Comparison of ENCODE assay signal across 1 cellular context in the genomic region with DNA sequence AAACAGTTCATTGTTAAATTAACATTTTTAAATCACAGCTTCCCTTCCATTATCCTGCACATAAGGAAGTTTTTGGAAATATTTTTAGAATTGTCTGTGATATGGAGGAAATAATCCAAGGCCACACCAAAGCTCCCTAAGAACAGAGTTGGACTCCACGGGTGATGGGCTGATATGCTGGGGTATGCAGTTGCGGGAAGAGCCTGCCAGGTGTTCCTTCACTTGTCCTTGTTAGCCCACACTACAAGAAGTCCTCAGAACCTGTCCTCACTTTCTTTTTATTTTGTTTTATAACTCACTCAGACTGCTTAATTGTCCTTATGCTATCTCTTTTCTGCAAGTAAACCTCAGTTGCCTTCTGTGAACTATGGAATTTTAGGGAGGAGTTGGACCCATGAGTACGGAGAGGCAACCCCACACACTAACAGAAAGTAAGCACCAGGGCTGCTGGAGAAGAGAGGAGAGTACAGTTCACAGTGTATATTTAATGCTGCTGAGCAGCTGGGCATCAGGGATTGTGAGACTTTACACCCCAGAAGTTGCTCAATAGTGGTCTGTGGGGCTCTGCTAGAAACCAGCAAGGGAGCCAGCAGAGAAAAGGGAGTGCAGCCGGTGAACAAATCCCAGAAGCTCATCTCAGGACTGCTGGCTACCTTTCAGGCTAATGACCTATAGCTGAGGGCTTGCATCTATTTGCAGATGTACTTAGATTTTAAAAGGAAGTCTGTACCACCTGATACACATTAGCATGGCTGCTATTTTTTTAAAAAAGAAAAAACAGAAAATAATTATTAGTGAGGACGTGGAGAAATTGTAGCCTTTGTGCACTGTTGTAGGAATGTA.
A peak's percentile ranks its signal among the peaks of the same experiment; 100 is the strongest.
TF ChIP-seq lines count a peak whose summit lies in the region.

No MANE protein-coding gene starts in this region.

TF ChIP-seq in HepG2, 621 proteins besides CTCF, POLR2A, EP300 and RAD21 (continued from another document and continues in another):
- TF ChIP-seq, protein P1, sequence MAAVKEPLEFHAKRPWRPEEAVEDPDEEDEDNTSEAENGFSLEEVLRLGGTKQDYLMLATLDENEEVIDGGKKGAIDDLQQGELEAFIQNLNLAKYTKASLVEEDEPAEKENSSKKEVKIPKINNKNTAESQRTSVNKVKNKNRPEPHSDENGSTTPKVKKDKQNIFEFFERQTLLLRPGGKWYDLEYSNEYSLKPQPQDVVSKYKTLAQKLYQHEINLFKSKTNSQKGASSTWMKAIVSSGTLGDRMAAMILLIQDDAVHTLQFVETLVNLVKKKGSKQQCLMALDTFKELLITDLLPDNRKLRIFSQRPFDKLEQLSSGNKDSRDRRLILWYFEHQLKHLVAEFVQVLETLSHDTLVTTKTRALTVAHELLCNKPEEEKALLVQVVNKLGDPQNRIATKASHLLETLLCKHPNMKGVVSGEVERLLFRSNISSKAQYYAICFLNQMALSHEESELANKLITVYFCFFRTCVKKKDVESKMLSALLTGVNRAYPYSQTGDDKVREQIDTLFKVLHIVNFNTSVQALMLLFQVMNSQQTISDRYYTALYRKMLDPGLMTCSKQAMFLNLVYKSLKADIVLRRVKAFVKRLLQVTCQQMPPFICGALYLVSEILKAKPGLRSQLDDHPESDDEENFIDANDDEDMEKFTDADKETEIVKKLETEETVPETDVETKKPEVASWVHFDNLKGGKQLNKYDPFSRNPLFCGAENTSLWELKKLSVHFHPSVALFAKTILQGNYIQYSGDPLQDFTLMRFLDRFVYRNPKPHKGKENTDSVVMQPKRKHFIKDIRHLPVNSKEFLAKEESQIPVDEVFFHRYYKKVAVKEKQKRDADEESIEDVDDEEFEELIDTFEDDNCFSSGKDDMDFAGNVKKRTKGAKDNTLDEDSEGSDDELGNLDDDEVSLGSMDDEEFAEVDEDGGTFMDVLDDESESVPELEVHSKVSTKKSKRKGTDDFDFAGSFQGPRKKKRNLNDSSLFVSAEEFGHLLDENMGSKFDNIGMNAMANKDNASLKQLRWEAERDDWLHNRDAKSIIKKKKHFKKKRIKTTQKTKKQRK (IDR thresholded peaks at IDR 0.05; ENCODE audit: low read length), result no peak
- TF ChIP-seq NRL (CRISPR knock-in tag; IDR thresholded peaks at IDR 0.05; ENCODE audit: borderline replicate concordance), result no peak
- TF ChIP-seq PRMT3 (CRISPR knock-in tag; IDR thresholded peaks at IDR 0.05; ENCODE audit: borderline replicate concordance, low read depth), result no peak
- TF ChIP-seq, protein P2, sequence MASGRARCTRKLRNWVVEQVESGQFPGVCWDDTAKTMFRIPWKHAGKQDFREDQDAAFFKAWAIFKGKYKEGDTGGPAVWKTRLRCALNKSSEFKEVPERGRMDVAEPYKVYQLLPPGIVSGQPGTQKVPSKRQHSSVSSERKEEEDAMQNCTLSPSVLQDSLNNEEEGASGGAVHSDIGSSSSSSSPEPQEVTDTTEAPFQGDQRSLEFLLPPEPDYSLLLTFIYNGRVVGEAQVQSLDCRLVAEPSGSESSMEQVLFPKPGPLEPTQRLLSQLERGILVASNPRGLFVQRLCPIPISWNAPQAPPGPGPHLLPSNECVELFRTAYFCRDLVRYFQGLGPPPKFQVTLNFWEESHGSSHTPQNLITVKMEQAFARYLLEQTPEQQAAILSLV (CRISPR knock-in tag; IDR thresholded peaks at IDR 0.05; ENCODE audit: borderline replicate concordance), result no peak
- TF ChIP-seq ZNF337 (CRISPR knock-in tag; IDR thresholded peaks at IDR 0.05; ENCODE audit: borderline replicate concordance, low read depth), result no peak
- TF ChIP-seq FOSL2 (CRISPR knock-in tag; IDR thresholded peaks at IDR 0.05), result peak; percentile 80
- TF ChIP-seq TSC22D2 (CRISPR knock-in tag; IDR thresholded peaks at IDR 0.05; ENCODE audit: borderline replicate concordance), result no peak
- TF ChIP-seq PRDM15 (CRISPR knock-in tag; IDR thresholded peaks at IDR 0.05), result no peak
- TF ChIP-seq CEBPB (IDR thresholded peaks at IDR 0.05; ENCODE audit: borderline replicate concordance, low read depth, low read length), result peak; percentile 99
- TF ChIP-seq CREB1 (IDR thresholded peaks at IDR 0.05), result no peak
- TF ChIP-seq CREB1 (CRISPR knock-in tag; IDR thresholded peaks at IDR 0.05), result peak; percentile 48; the same call in 1 of the 2 replicates
- no peak for TF ChIP-seq ATF4 (CRISPR knock-in tag; IDR thresholded peaks at IDR 0.05)
- TF ChIP-seq, protein P3, sequence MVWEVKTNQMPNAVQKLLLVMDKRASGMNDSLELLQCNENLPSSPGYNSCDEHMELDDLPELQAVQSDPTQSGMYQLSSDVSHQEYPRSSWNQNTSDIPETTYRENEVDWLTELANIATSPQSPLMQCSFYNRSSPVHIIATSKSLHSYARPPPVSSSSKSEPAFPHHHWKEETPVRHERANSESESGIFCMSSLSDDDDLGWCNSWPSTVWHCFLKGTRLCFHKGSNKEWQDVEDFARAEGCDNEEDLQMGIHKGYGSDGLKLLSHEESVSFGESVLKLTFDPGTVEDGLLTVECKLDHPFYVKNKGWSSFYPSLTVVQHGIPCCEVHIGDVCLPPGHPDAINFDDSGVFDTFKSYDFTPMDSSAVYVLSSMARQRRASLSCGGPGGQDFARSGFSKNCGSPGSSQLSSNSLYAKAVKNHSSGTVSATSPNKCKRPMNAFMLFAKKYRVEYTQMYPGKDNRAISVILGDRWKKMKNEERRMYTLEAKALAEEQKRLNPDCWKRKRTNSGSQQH (CRISPR knock-in tag; IDR thresholded peaks at IDR 0.05; ENCODE audit: low read depth), result no peak
- peak; percentile 30; the same call in 1 of the 2 replicates for TF ChIP-seq STAT6 (CRISPR knock-in tag; IDR thresholded peaks at IDR 0.05; ENCODE audit: borderline replicate concordance)
- no peak for TF ChIP-seq TFDP1 (CRISPR knock-in tag; IDR thresholded peaks at IDR 0.05; ENCODE audit: borderline replicate concordance)
- TF ChIP-seq TGIF2 (CRISPR knock-in tag; IDR thresholded peaks at IDR 0.05), result no peak
- TF ChIP-seq HMG20B (CRISPR knock-in tag; conservative IDR thresholded peaks at IDR 0.05), result peak; percentile 52; the same call in 1 of the 2 replicates
- TF ChIP-seq MAF1 (CRISPR knock-in tag; IDR thresholded peaks at IDR 0.05; ENCODE audit: borderline replicate concordance), result no peak
- peak; percentile 45; the same call in 1 of the 2 replicates for TF ChIP-seq ZNF446 (CRISPR knock-in tag; IDR thresholded peaks at IDR 0.05)
- TF ChIP-seq ZNF878 (CRISPR knock-in tag; IDR thresholded peaks at IDR 0.05), result peak; percentile 85; the same call in 1 of the 2 replicates
- TF ChIP-seq, protein P4, sequence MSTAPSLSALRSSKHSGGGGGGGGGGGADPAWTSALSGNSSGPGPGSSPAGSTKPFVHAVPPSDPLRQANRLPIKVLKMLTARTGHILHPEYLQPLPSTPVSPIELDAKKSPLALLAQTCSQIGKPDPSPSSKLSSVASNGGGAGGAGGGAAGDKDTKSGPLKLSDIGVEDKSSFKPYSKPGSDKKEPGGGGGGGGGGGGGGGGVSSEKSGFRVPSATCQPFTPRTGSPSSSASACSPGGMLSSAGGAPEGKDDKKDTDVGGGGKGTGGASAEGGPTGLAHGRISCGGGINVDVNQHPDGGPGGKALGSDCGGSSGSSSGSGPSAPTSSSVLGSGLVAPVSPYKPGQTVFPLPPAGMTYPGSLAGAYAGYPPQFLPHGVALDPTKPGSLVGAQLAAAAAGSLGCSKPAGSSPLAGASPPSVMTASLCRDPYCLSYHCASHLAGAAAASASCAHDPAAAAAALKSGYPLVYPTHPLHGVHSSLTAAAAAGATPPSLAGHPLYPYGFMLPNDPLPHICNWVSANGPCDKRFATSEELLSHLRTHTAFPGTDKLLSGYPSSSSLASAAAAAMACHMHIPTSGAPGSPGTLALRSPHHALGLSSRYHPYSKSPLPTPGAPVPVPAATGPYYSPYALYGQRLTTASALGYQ (CRISPR knock-in tag; IDR thresholded peaks at IDR 0.05), result no peak
- TF ChIP-seq NFYB (CRISPR knock-in tag; IDR thresholded peaks at IDR 0.05), result no peak
- no peak for TF ChIP-seq ZSCAN20 (CRISPR knock-in tag; IDR thresholded peaks at IDR 0.05; ENCODE audit: borderline replicate concordance)
- peak; percentile 36; the same call in 1 of the 2 replicates for TF ChIP-seq GATAD1 (CRISPR knock-in tag; IDR thresholded peaks at IDR 0.05)
- TF ChIP-seq, protein P5, sequence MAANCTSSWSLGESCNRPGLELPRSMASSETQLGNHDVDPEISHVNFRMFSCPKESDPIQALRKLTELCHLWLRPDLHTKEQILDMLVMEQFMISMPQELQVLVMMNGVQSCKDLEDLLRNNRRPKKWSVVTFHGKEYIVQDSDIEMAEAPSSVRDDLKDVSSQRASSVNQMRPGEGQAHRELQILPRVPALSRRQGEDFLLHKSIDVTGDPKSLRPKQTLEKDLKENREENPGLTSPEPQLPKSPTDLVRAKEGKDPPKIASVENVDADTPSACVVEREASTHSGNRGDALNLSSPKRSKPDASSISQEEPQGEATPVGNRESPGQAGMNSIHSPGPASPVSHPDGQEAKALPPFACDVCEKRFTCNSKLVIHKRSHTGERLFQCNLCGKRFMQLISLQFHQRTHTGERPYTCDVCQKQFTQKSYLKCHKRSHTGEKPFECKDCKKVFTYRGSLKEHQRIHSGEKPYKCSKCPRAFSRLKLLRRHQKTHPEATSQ (CRISPR knock-in tag; IDR thresholded peaks at IDR 0.05; ENCODE audit: borderline replicate concordance), result peak; percentile 95; the same call in 1 of the 2 replicates
- peak; percentile 84 for TF ChIP-seq ELF3 (CRISPR knock-in tag; IDR thresholded peaks at IDR 0.05)
- no peak for TF ChIP-seq ZNF773 (CRISPR knock-in tag; IDR thresholded peaks at IDR 0.05; ENCODE audit: borderline replicate concordance)
- no peak for TF ChIP-seq ATM (IDR thresholded peaks at IDR 0.05; ENCODE audit: borderline replicate concordance)
- peak; percentile 93 for TF ChIP-seq HDAC2 (CRISPR knock-in tag; IDR thresholded peaks at IDR 0.05)
- TF ChIP-seq KDM1A (CRISPR knock-in tag; IDR thresholded peaks at IDR 0.05), result no peak
- TF ChIP-seq ZNF572 (CRISPR knock-in tag; IDR thresholded peaks at IDR 0.05), result no peak
- no peak for TF ChIP-seq MAFG (CRISPR knock-in tag; IDR thresholded peaks at IDR 0.05)
- no peak for TF ChIP-seq KLF12 (CRISPR knock-in tag; IDR thresholded peaks at IDR 0.05; ENCODE audit: borderline replicate concordance)
- TF ChIP-seq SYNCRIP (IDR thresholded peaks at IDR 0.05; ENCODE audit: insufficient read depth, low read depth, low read length), result no peak
- peak; percentile 81; the same call in 1 of the 2 replicates for TF ChIP-seq TOPORS (CRISPR knock-in tag; IDR thresholded peaks at IDR 0.05)
- peak; percentile 79 for TF ChIP-seq SOX5 (CRISPR knock-in tag; IDR thresholded peaks at IDR 0.05; ENCODE audit: borderline replicate concordance)
- no peak for TF ChIP-seq ZNF24 (IDR thresholded peaks at IDR 0.05)
- peak; percentile 78 for TF ChIP-seq FOXA3 (CRISPR knock-in tag; IDR thresholded peaks at IDR 0.05)
- no peak for TF ChIP-seq SRSF1 (optimal IDR thresholded peaks at IDR 0.05; ENCODE audit: low read depth, low read length)
- no peak for TF ChIP-seq ZNF143 (CRISPR knock-in tag; IDR thresholded peaks at IDR 0.05)
- no peak for TF ChIP-seq SSRP1 (CRISPR knock-in tag; IDR thresholded peaks at IDR 0.05)
